ENCODE assay signal across 1 cellular context in the genomic region with DNA sequence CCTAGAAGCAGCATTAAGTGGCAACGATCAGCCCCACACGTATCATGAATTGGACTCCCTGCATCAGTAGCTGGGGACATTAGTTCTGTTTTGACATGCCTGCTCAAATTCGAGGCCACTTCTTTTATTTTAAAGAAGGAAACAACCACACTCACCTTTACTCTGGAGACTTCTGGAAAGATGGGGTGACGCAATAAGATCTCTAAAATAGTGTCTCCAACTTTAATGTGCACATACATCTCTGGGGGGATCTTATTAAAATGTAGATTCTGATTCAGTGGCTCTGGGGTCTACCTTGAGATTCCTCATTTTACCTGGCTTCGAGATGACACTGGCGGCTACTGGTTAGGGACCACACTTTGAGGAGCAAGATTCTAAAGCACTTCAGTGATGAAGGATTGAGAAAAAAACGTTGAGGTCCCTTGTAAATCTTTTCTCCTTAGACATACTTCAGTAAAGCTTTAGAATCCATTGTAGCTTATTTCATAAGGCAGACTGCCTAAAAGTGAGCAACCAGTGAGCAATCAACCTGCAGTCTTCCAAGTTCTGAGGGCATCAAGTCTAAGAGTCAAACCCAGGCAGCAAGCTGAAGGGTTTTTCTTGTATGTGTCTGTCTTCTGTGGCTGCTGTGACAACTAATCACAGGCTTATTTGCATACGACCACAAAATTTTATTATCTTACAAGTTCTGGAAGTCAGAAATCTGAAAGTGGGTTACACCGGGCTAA.
TF ChIP-seq lines count a peak whose summit lies in the region.

No MANE protein-coding gene starts in this region.

TF ChIP-seq in IMR-90, 13 proteins besides CTCF, POLR2A, EP300 and RAD21:
- TF ChIP-seq NFE2L2 (IDR thresholded peaks at IDR 0.05; ENCODE audit: low read depth, low read length), result no peak
- TF ChIP-seq CEBPB (IDR thresholded peaks at IDR 0.05; ENCODE audit: low read depth, low read length), result peak; percentile 66
